In the genomic region with DNA sequence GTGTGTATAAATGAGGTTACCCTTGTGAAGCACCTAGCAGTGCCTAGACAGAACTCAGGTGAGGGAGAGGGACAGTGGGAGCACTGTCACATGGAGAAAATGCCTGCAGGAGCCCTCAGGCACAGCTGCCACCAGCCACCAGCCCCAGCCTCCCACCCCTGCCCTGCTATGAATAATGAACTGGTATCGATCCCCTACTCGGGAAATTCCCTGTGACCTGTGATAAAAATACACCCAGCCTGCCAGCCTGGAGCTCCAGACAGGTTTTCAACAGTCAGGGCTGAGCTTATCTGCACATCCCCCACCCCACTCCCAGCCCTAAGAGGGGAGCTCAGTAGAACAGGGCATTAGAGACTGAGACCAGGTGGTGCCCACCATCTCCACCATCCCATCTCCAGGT, we compare ENCODE assay signal across 29 cellular contexts.
DNase-seq lines count a peak whose midpoint lies in the region; ATAC-seq and TF ChIP-seq lines count a peak whose summit lies in the region.
"Had no signal": no experiment of that assay in that cellular context is flagged by ENCODE, and none has a peak within 500 bp of the region (broad histone marks: within the 10 kb centered on the region; RNA-seq: fewer than 3 reads in every experiment).

No MANE protein-coding gene starts in this region.

- H3K27me3 ChIP-seq in OCI-LY3 (ENCODE audit: low read depth, low read length), result no peaks in the 10 kb centered on the region
- H3K27me3 ChIP-seq: MG63 had no signal

- H4K20me1 ChIP-seq in OCI-LY3 (ENCODE audit: insufficient read depth, low read length), result no peaks in the 10 kb centered on the region

- peak overlapping the region; percentile 68 for H3K4me2 ChIP-seq in OCI-LY3 (ENCODE audit: low read length)
- H3K4me2 ChIP-seq: A549 had no signal

- ATAC-seq in GM21529 (IDR thresholded peaks at IDR 0.05; ENCODE audit: unreplicated experiment) (no peak), HG03469 (IDR thresholded peaks at IDR 0.05; ENCODE audit: unreplicated experiment) (no peak)
- ATAC-seq: A549; CD8-positive, alpha-beta T cell; Panc1 had no signal

- no peaks in the 10 kb centered on the region for H3K9me3 ChIP-seq in OCI-LY3 (ENCODE audit: insufficient read depth, low read length)
- H3K9me3 ChIP-seq: A549, Caco-2, MG63 had no signal

- TF ChIP-seq CTCF in GM13976 (IDR thresholded peaks at IDR 0.05; ENCODE audit: borderline replicate concordance, control extremely low read depth, extremely low read depth, insufficient read depth, missing control alignments), result no peak
- TF ChIP-seq CTCF in OCI-LY3 (IDR thresholded peaks at IDR 0.05; ENCODE audit: low read depth, low read length), result no peak

- peaks cover 31% of the 10 kb centered on the region for H3K4me1 ChIP-seq in OCI-LY3 (ENCODE audit: low read length)
- H3K4me1 ChIP-seq: A549, Caco-2 had no signal

- peak overlapping the region; percentile 41; the same call in 1 of the 2 replicates for H3K4me3 ChIP-seq in OCI-LY3 (ENCODE audit: low read length)
- H3K4me3 ChIP-seq: A549, MG63 had no signal

- no peak overlapping the region; the same call in 1 of the 2 replicates for H3K9ac ChIP-seq in OCI-LY3 (ENCODE audit: low read length)

- in situ Hi-C loops in GM13976 (cut with MboI; ENCODE audit: low sequenced_read_pairs, unreplicated experiment), result no loop called here

- DNase-seq in AG20443 (ENCODE audit: low spot score) (peak; percentile 1), GM13976 (ENCODE audit: low spot score) (peak; percentile 7), mesenteric fat pad (ENCODE audit: low spot score) (peak; percentile 28), hepatic stellate cell (ENCODE audit: low spot score) (no peak), retina (no peak)
- DNase-seq: Caco-2, DMS 273 treated with DMSO at 0.1 percent for 48 hours, DMS79, EL, GDM1, GOT3, HCEC 1CT, KG1, MG63, NCI-H1105 treated with DMSO at 0.1 percent for 48 hours, NCI-H146, NCI-H1930, NCI-H2107, NCI-H524 treated with DMSO at 0.1 percent for 48 hours, SHP77 treated with DMSO at 0.1 percent for 48 hours, T-helper 1 cell had no signal

- H3K79me2 ChIP-seq in OCI-LY3 (ENCODE audit: low read length), result no peaks in the 10 kb centered on the region

- no peaks in the 10 kb centered on the region for H3K36me3 ChIP-seq in OCI-LY3 (replicated peaks; ENCODE audit: low read depth, low read length)
- H3K36me3 ChIP-seq: MG63 had no signal

- no peak overlapping the region for H2AFZ ChIP-seq in OCI-LY3 (ENCODE audit: low read depth, low read length)

- H3K27ac ChIP-seq in OCI-LY3 (ENCODE audit: low read length), result peak overlapping the region; percentile 38; the same call in 1 of the 2 replicates
- H3K27ac ChIP-seq: A549, C4-2B, RWPE1 had no signal

Comparison
In these comparisons a context has a peak if more than half of its experiments do, and no peak if none do; other contexts are left out.
1. DNase-seq: peak in AG20443 (single experiment), GM13976 (single experiment) and mesenteric fat pad (single experiment); none in hepatic stellate cell (single experiment) and retina (single experiment).